ENCODE assay signal across 30 cellular contexts in the genomic region with DNA sequence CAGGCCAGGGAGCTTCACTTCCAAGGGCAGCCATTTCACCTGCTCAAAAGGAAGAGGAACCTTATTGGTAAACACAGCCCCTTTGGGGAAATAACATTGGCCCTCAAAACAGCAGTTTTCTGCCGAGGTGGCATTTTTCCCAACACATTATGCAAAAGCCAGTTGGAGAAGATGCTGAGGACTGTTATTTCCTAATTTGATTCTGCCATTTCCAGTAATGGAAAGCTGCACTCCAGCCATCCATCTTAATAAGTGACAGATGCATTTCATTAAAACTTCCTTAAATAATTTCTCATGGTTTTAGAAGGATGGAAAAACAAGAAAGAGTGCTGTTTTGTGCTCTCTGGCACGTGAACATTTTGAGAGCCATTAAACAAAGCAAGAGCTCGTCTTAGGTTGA. TPM values are rescaled to one million over a fixed set of nuclear protein-coding genes. Genes with fewer than 3 reads are reported as not detected.
"Had no signal": no experiment of that assay in that cellular context is flagged by ENCODE, and none has a peak within 500 bp of the region (broad histone marks: within the 10 kb centered on the region; RNA-seq: fewer than 3 reads in every experiment).

No MANE protein-coding gene starts in this region.

- ATAC-seq: left colon; left lung; lower lobe of right lung; naive thymus-derived CD8-positive, alpha-beta T cell; psoas muscle; sciatic nerve; stimulated activated effector memory CD8-positive, alpha-beta T cell treated with anti-CD3 and anti-CD28 coated beads, Interleukin-12 subunit alpha, Interleukin-12 subunit beta, amount 100 ng/mL, for 72 hours; upper lobe of right lung had no signal

- H3K36me3 Mint-ChIP-seq: immature natural killer cell; naive thymus-derived CD8-positive, alpha-beta T cell; stimulated activated effector memory CD8-positive, alpha-beta T cell treated with anti-CD3 and anti-CD28 coated beads, Interleukin-12 subunit alpha, Interleukin-12 subunit beta, amount 100 ng/mL, for 72 hours had no signal

- H3K9me3 ChIP-seq: left lung, lower lobe of right lung, psoas muscle, right atrium auricular region, spleen, suprapubic skin, thoracic aorta, tibial artery, upper lobe of right lung had no signal

- H3K27ac ChIP-seq: left lung, lower lobe of right lung, parathyroid adenoma, psoas muscle, right atrium auricular region, spleen, suprapubic skin, thoracic aorta, tibial artery, upper lobe of right lung had no signal

- FAIRE-seq: islet of Langerhans, kidney, small intestine, urothelium cell line had no signal

- H2AFZ ChIP-seq: parathyroid adenoma had no signal

- H3K4me3 Mint-ChIP-seq: immature natural killer cell; naive thymus-derived CD8-positive, alpha-beta T cell; nephron; neural crest cell; stimulated activated effector memory CD8-positive, alpha-beta T cell treated with anti-CD3 and anti-CD28 coated beads, Interleukin-12 subunit alpha, Interleukin-12 subunit beta, amount 100 ng/mL, for 72 hours; stimulated activated naive CD8-positive, alpha-beta T cell treated with anti-CD3 and anti-CD28 coated beads, Interleukin-15, Interleukin-2, amounts not matched to agents 100 ng/mL and 50 ng/mL, for 24 hours had no signal

- H3K27ac Mint-ChIP-seq: immature natural killer cell; naive thymus-derived CD8-positive, alpha-beta T cell; nephron; stimulated activated effector memory CD8-positive, alpha-beta T cell treated with anti-CD3 and anti-CD28 coated beads, Interleukin-12 subunit alpha, Interleukin-12 subunit beta, amount 100 ng/mL, for 72 hours; stimulated activated naive CD8-positive, alpha-beta T cell treated with anti-CD3 and anti-CD28 coated beads, Interleukin-15, Interleukin-2, amounts not matched to agents 100 ng/mL and 50 ng/mL, for 24 hours had no signal

- H3K9ac ChIP-seq: parathyroid adenoma had no signal

- DNase-seq: hypothalamus; immature natural killer cell; kidney; left colon; left lung; lower lobe of right lung; mammary epithelial cell; mesenchymal stem cell; naive thymus-derived CD8-positive, alpha-beta T cell; nucleus accumbens; psoas muscle; small intestine; spleen; stimulated activated CD4-positive, alpha-beta T cell treated with anti-CD3 and anti-CD28 coated beads, Interleukin-4, amount 100 ng/mL, for 24 hours; stimulated activated naive CD4-positive, alpha-beta T cell; tibial artery; trophoblast cell; upper lobe of right lung had no signal

- H3K79me2 ChIP-seq: parathyroid adenoma had no signal

- H3K36me3 ChIP-seq: left lung, lower lobe of right lung, right atrium auricular region, spleen, suprapubic skin, thoracic aorta, tibial artery, upper lobe of right lung had no signal

- H3K4me1 ChIP-seq: left lung, lower lobe of right lung, parathyroid adenoma, psoas muscle, right atrium auricular region, spleen, suprapubic skin, tibial artery, upper lobe of right lung had no signal

- H3K4me1 Mint-ChIP-seq: immature natural killer cell; naive thymus-derived CD8-positive, alpha-beta T cell; nephron; neural crest cell; stimulated activated effector memory CD8-positive, alpha-beta T cell treated with anti-CD3 and anti-CD28 coated beads, Interleukin-12 subunit alpha, Interleukin-12 subunit beta, amount 100 ng/mL, for 72 hours had no signal

- H3K9me3 Mint-ChIP-seq: immature natural killer cell; nephron; stimulated activated effector memory CD8-positive, alpha-beta T cell treated with anti-CD3 and anti-CD28 coated beads, Interleukin-12 subunit alpha, Interleukin-12 subunit beta, amount 100 ng/mL, for 72 hours; stimulated activated naive CD8-positive, alpha-beta T cell treated with anti-CD3 and anti-CD28 coated beads, Interleukin-15, Interleukin-2, amounts not matched to agents 100 ng/mL and 50 ng/mL, for 24 hours had no signal

- H3K27me3 ChIP-seq: left lung, right atrium auricular region, suprapubic skin, tibial artery, upper lobe of right lung had no signal

- H3K4me3 ChIP-seq: left lung, lower lobe of right lung, psoas muscle, right atrium auricular region, spleen, suprapubic skin, thoracic aorta, tibial artery, upper lobe of right lung had no signal

RNA-seq across cellular contexts. Expression of a gene that starts 55.9 kb away (rescaled TPM):
- total RNA-seq: mammary epithelial cell; naive thymus-derived CD8-positive, alpha-beta T cell; upper lobe of right lung had no signal
- polyA plus RNA-seq: immature natural killer cell, liver, mammary epithelial cell had no signal
